ENCODE assay signal across 1 cellular context in the genomic region with DNA sequence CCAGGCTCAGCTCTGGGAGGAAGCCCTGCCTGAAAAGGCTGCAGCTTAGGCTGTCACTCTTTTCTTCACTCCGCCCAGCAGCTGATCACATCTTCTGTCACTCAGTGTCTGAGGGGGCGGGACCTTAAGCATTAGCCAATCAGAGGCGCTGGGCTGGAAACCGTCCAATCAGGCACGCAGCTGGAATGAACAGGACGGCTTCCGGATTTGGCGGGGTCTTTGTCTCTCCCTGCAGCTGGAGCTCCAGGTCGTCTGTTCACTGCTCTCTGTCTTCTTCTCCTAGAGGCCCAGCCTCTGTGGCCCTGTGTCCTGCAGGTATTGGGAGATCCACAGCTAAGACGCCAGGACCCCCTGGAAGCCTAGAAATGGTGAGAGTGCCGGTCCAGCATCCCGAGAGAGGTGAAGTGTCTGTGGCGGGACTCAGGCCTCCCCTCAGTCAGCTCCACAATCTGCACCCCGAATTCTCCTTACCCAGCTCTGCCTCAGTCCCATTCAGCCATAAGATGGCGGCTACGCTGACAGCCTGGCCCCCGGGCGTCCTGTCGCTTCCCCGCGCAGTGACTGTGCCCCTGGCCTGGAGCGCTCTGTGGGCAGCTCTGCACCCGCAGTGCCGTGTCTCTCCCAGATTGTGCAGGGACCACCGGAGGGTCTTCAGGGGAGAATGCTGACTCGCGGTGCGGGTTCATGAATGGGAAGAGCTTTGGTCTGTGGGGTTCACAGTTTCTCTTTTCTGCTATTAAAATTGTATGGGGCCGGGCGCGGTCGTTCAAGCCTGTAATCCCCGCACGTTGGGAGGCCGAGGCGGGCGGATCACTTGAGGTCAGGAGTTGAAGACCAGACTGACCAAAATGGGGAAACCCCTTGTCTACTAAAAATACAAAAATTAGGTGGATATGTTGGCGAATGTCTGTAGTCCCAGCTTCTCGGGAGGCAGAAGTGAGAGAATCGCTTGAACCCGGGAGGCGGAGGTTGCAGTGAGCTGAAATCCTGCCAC.
TF ChIP-seq lines count a peak whose summit lies in the region.

Gene ZNF66, plus strand, starts transcription at position 222 of the 994 bp plus-strand sequence. Its CDS starts 144 bp downstream, at position 366.

TF ChIP-seq in GM12878, 131 proteins besides CTCF, POLR2A, EP300 and RAD21 (continued from another document):
- TF ChIP-seq, protein P1, sequence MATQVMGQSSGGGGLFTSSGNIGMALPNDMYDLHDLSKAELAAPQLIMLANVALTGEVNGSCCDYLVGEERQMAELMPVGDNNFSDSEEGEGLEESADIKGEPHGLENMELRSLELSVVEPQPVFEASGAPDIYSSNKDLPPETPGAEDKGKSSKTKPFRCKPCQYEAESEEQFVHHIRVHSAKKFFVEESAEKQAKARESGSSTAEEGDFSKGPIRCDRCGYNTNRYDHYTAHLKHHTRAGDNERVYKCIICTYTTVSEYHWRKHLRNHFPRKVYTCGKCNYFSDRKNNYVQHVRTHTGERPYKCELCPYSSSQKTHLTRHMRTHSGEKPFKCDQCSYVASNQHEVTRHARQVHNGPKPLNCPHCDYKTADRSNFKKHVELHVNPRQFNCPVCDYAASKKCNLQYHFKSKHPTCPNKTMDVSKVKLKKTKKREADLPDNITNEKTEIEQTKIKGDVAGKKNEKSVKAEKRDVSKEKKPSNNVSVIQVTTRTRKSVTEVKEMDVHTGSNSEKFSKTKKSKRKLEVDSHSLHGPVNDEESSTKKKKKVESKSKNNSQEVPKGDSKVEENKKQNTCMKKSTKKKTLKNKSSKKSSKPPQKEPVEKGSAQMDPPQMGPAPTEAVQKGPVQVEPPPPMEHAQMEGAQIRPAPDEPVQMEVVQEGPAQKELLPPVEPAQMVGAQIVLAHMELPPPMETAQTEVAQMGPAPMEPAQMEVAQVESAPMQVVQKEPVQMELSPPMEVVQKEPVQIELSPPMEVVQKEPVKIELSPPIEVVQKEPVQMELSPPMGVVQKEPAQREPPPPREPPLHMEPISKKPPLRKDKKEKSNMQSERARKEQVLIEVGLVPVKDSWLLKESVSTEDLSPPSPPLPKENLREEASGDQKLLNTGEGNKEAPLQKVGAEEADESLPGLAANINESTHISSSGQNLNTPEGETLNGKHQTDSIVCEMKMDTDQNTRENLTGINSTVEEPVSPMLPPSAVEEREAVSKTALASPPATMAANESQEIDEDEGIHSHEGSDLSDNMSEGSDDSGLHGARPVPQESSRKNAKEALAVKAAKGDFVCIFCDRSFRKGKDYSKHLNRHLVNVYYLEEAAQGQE (IDR thresholded peaks at IDR 0.05; ENCODE audit: low read depth, low read length): no peak
- peak; percentile 71; the same call in 1 of the 2 replicates for TF ChIP-seq MXI1 (IDR thresholded peaks at IDR 0.05; ENCODE audit: low read depth, low read length)
- no peak for TF ChIP-seq MYB (IDR thresholded peaks at IDR 0.05; ENCODE audit: borderline replicate concordance, low read depth, low read length)
- TF ChIP-seq GATAD2B (conservative IDR thresholded peaks at IDR 0.05; ENCODE audit: low read depth): no peak
- TF ChIP-seq RELA (IDR thresholded peaks at IDR 0.05; ENCODE audit: borderline replicate concordance, partially characterized antibody): no peak
- TF ChIP-seq, protein P2, sequence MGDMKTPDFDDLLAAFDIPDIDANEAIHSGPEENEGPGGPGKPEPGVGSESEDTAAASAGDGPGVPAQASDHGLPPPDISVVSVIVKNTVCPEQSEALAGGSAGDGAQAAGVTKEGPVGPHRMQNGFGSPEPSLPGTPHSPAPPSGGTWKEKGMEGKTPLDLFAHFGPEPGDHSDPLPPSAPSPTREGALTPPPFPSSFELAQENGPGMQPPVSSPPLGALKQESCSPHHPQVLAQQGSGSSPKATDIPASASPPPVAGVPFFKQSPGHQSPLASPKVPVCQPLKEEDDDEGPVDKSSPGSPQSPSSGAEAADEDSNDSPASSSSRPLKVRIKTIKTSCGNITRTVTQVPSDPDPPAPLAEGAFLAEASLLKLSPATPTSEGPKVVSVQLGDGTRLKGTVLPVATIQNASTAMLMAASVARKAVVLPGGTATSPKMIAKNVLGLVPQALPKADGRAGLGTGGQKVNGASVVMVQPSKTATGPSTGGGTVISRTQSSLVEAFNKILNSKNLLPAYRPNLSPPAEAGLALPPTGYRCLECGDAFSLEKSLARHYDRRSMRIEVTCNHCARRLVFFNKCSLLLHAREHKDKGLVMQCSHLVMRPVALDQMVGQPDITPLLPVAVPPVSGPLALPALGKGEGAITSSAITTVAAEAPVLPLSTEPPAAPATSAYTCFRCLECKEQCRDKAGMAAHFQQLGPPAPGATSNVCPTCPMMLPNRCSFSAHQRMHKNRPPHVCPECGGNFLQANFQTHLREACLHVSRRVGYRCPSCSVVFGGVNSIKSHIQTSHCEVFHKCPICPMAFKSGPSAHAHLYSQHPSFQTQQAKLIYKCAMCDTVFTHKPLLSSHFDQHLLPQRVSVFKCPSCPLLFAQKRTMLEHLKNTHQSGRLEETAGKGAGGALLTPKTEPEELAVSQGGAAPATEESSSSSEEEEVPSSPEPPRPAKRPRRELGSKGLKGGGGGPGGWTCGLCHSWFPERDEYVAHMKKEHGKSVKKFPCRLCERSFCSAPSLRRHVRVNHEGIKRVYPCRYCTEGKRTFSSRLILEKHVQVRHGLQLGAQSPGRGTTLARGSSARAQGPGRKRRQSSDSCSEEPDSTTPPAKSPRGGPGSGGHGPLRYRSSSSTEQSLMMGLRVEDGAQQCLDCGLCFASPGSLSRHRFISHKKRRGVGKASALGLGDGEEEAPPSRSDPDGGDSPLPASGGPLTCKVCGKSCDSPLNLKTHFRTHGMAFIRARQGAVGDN (IDR thresholded peaks at IDR 0.05): no peak
- TF ChIP-seq KDM1A (IDR thresholded peaks at IDR 0.05; ENCODE audit: borderline replicate concordance): no peak
- TF ChIP-seq IRF5 (IDR thresholded peaks at IDR 0.05; ENCODE audit: borderline replicate concordance): no peak
- no peak for TF ChIP-seq CHD4 (IDR thresholded peaks at IDR 0.05)
- 0 out of 2 replicates have a peak, but pooled peaks have one; percentile 17 for TF ChIP-seq SPI1 (IDR thresholded peaks at IDR 0.05; ENCODE audit: borderline replicate concordance, insufficient read depth, low read depth, low read length)
- TF ChIP-seq, protein P3, sequence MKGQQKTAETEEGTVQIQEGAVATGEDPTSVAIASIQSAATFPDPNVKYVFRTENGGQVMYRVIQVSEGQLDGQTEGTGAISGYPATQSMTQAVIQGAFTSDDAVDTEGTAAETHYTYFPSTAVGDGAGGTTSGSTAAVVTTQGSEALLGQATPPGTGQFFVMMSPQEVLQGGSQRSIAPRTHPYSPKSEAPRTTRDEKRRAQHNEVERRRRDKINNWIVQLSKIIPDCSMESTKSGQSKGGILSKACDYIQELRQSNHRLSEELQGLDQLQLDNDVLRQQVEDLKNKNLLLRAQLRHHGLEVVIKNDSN (IDR thresholded peaks at IDR 0.05; ENCODE audit: borderline replicate concordance, extremely low read length, insufficient read depth, low read depth, low read length): no peak
- TF ChIP-seq, protein P4, sequence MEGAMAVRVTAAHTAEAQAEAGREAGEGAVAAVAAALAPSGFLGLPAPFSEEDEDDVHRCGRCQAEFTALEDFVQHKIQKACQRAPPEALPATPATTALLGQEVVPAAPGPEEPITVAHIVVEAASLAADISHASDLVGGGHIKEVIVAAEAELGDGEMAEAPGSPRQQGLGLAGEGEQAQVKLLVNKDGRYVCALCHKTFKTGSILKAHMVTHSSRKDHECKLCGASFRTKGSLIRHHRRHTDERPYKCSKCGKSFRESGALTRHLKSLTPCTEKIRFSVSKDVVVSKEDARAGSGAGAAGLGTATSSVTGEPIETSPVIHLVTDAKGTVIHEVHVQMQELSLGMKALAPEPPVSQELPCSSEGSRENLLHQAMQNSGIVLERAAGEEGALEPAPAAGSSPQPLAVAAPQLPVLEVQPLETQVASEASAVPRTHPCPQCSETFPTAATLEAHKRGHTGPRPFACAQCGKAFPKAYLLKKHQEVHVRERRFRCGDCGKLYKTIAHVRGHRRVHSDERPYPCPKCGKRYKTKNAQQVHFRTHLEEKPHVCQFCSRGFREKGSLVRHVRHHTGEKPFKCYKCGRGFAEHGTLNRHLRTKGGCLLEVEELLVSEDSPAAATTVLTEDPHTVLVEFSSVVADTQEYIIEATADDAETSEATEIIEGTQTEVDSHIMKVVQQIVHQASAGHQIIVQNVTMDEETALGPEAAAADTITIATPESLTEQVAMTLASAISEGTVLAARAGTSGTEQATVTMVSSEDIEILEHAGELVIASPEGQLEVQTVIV (IDR thresholded peaks at IDR 0.05; ENCODE audit: borderline replicate concordance, partially characterized antibody): no peak
- TF ChIP-seq SUPT20H (IDR thresholded peaks at IDR 0.05; ENCODE audit: borderline replicate concordance, control insufficient read depth, low read depth, low read length): no peak
- no peak for TF ChIP-seq NR2C2 (IDR thresholded peaks at IDR 0.05; ENCODE audit: borderline replicate concordance, control insufficient read depth, insufficient read length, low read depth)
- TF ChIP-seq SIN3A (IDR thresholded peaks at IDR 0.05; ENCODE audit: low read depth, low read length): peak; percentile 91
- no peak for TF ChIP-seq SIX5 (IDR thresholded peaks at IDR 0.05; ENCODE audit: low read depth, low read length, severe bottlenecking)
- TF ChIP-seq TCF3 (IDR thresholded peaks at IDR 0.05; ENCODE audit: borderline replicate concordance, insufficient read depth, low read depth, low read length): no peak
- no peak; the same call in 1 of the 2 replicates for TF ChIP-seq NFYA (IDR thresholded peaks at IDR 0.05; ENCODE audit: borderline replicate concordance, low read depth, low read length)
